Comparison of ENCODE assay signal across 29 cellular contexts in genomic region chr6:164243012-164243610, GRCh38.
"Had no signal": no experiment of that assay in that cellular context is flagged by ENCODE, and none has a peak within 500 bp of the region (broad histone marks: within the 10 kb centered on the region; RNA-seq: fewer than 3 reads in every experiment).

No MANE protein-coding gene starts in this region.

- DNase-seq: heart right ventricle; kidney glomerular epithelial cell; left cardiac atrium; left lung; lower lobe of right lung; mammary epithelial cell; mesenchymal stem cell; naive B cell; natural killer cell; nephron progenitor cell; occipital lobe; psoas muscle; spleen; stimulated activated CD4-positive, alpha-beta T cell treated with anti-CD3 and anti-CD28 coated beads, Interleukin-4, amount 100 ng/mL, for 24 hours; stimulated activated naive CD4-positive, alpha-beta T cell treated with Interleukin-2 at 50 U/mL for 16 hours; stimulated activated naive CD8-positive, alpha-beta T cell treated with anti-CD3 and anti-CD28 coated beads, Interleukin-15, amount 100 ng/mL, for 72 hours; substantia nigra; uterus had no signal

- H3K36me3 ChIP-seq: heart right ventricle, left lung, lower lobe of right lung, neural progenitor cell, neutrophil, right atrium auricular region, spleen, tibial nerve, uterus had no signal

- H3K27me3 ChIP-seq: heart right ventricle, hepatocyte, left lung, neural progenitor cell, neutrophil, right atrium auricular region, spleen, tibial nerve, uterus had no signal

- H3K36me3 Mint-ChIP-seq: mesothelial cell of epicardium; naive B cell; natural killer cell; neural progenitor cell; stimulated activated effector memory CD8-positive, alpha-beta T cell treated with anti-CD3 and anti-CD28 coated beads, Interleukin-12 subunit alpha, Interleukin-12 subunit beta, amount 100 ng/mL, for 72 hours; type B pancreatic cell had no signal

- H3K4me1 ChIP-seq: heart right ventricle, left lung, lower lobe of right lung, parathyroid adenoma, psoas muscle, right atrium auricular region, spleen, tibial nerve, uterus had no signal

- H3K27ac ChIP-seq: heart right ventricle, hepatocyte, left lung, lower lobe of right lung, neural progenitor cell, neutrophil, parathyroid adenoma, psoas muscle, right atrium auricular region, skin epidermis, spleen, tibial nerve, uterus had no signal

- H3K4me3 ChIP-seq: heart right ventricle, hepatocyte, left lung, lower lobe of right lung, neural progenitor cell, psoas muscle, right atrium auricular region, skin epidermis, spleen, tibial nerve, uterus had no signal

- H3K4me3 Mint-ChIP-seq: mesothelial cell of epicardium; naive B cell; natural killer cell; nephron progenitor cell; neural progenitor cell; stimulated activated effector memory CD8-positive, alpha-beta T cell treated with anti-CD3 and anti-CD28 coated beads, Interleukin-12 subunit alpha, Interleukin-12 subunit beta, amount 100 ng/mL, for 72 hours; stimulated activated naive CD8-positive, alpha-beta T cell treated with anti-CD3 and anti-CD28 coated beads, Interleukin-15, amount 100 ng/mL, for 72 hours; type B pancreatic cell had no signal

- H2AFZ ChIP-seq: hepatocyte, neural progenitor cell, parathyroid adenoma had no signal

- H3K4me1 Mint-ChIP-seq: mesothelial cell of epicardium; naive B cell; natural killer cell; stimulated activated effector memory CD8-positive, alpha-beta T cell treated with anti-CD3 and anti-CD28 coated beads, Interleukin-12 subunit alpha, Interleukin-12 subunit beta, amount 100 ng/mL, for 72 hours; stimulated activated naive CD8-positive, alpha-beta T cell treated with anti-CD3 and anti-CD28 coated beads, Interleukin-15, amount 100 ng/mL, for 72 hours had no signal

- ATAC-seq: heart right ventricle; left cardiac atrium; left lung; lower lobe of right lung; natural killer cell; psoas muscle; sciatic nerve; stimulated activated effector memory CD8-positive, alpha-beta T cell treated with anti-CD3 and anti-CD28 coated beads, Interleukin-12 subunit alpha, Interleukin-12 subunit beta, amount 100 ng/mL, for 72 hours had no signal

- H3K4me2 ChIP-seq: hepatocyte, neural progenitor cell had no signal

- H3K79me2 ChIP-seq: hepatocyte, parathyroid adenoma had no signal

- H3K9ac ChIP-seq: neural progenitor cell, parathyroid adenoma had no signal

- H3K9me3 ChIP-seq: heart right ventricle, lower lobe of right lung, neutrophil, psoas muscle, right atrium auricular region, spleen, tibial nerve, uterus had no signal

- H3K27me3 Mint-ChIP-seq: naive B cell; stimulated activated naive CD8-positive, alpha-beta T cell treated with anti-CD3 and anti-CD28 coated beads, Interleukin-15, amount 100 ng/mL, for 72 hours had no signal

- H3K9me3 Mint-ChIP-seq: mesothelial cell of epicardium, nephron progenitor cell, neural progenitor cell had no signal

- H3K27ac Mint-ChIP-seq: mesothelial cell of epicardium; naive B cell; natural killer cell; nephron progenitor cell; neural progenitor cell; stimulated activated effector memory CD8-positive, alpha-beta T cell treated with anti-CD3 and anti-CD28 coated beads, Interleukin-12 subunit alpha, Interleukin-12 subunit beta, amount 100 ng/mL, for 72 hours; stimulated activated naive CD8-positive, alpha-beta T cell treated with anti-CD3 and anti-CD28 coated beads, Interleukin-15, amount 100 ng/mL, for 72 hours; type B pancreatic cell had no signal
